In the genomic region with DNA sequence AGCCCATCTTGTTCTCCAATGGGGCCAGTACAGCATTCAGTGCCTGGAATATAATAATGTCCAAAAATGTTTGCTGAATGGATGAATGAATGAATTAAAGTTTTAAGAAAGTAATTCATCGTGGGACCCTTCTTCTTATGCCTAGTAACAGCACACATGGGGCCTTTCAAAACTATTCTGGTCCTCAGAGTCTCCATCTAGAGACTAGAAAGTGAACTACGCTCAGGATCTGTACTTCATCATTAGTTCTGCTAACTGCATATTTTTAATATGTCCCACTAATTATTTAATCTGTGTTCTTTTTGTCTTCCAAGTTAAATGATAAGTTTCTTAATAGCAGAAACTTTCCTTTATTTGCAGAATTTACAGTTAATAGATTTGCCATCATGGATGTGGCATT, we compare ENCODE assay signal across 10 cellular contexts.
DNase-seq lines count a peak whose midpoint lies in the region; ATAC-seq and TF ChIP-seq lines count a peak whose summit lies in the region.
"Had no signal": no experiment of that assay in that cellular context is flagged by ENCODE, and none has a peak within 500 bp of the region (broad histone marks: within the 10 kb centered on the region; RNA-seq: fewer than 3 reads in every experiment).

No MANE protein-coding gene starts in this region.

- TF ChIP-seq CTCF in AG10803 (conservative IDR thresholded peaks at IDR 0.05; ENCODE audit: low read length) (peak; percentile 50), GM12864 (IDR thresholded peaks at IDR 0.05; ENCODE audit: low read depth, low read length, missing control alignments) (peak; percentile 41), foreskin fibroblast (IDR thresholded peaks at IDR 0.05; ENCODE audit: low read depth, low read length) (peak; percentile 37), Caco-2 (IDR thresholded peaks at IDR 0.05; ENCODE audit: insufficient read depth in 1 of 2, low read depth in 1 of 2, low read length in 1 of 2, severe bottlenecking in 1 of 2, unreplicated experiment in 1 of 2) (peak in 1 of 2 experiments; percentile 16)

- H3K4me3 ChIP-seq in AG10803 (ENCODE audit: low read length) (no peak overlapping the region), GM12864 (ENCODE audit: low read depth, low read length) (no peak overlapping the region), foreskin fibroblast (ENCODE audit: low read depth in 1 of 2, low read length in 2 of 2) (no peak overlapping the region), Caco-2 (ENCODE audit: low read depth, low read length) (no peak overlapping the region)
- H3K4me3 ChIP-seq: SK-N-MC, uterus had no signal

- no TSS peak for BruUV-seq in Caco-2 (replicated peaks; lab: Mats Ljungman, UMichigan)

- H3K4me3 Mint-ChIP-seq in Caco-2 (ENCODE audit: unreplicated experiment): no peak overlapping the region

- CTCF ChIA-PET in Caco-2 (lab: Charles Lee): no interaction called here

- H3K36me3 ChIP-seq in Caco-2 (ENCODE audit: control insufficient read depth, insufficient read depth, low read length): no peaks in the 10 kb centered on the region
- H3K36me3 ChIP-seq: uterus had no signal

- peaks cover 6% of the 10 kb centered on the region for H3K27me3 Mint-ChIP-seq in Caco-2 (ENCODE audit: insufficient read depth, unreplicated experiment)

- no peak overlapping the region for H3K27ac Mint-ChIP-seq in Caco-2 (ENCODE audit: unreplicated experiment)

- DNase-seq in AG10803 (ENCODE audit: low read depth) (no peak), GM12864 (ENCODE audit: low read depth) (no peak), RKO (ENCODE audit: low spot score) (peak; percentile 21), foreskin fibroblast (no peak), AG08396 (ENCODE audit: low spot score) (no peak), Caco-2 (no peak)
- no peak for DNase-seq in activated CD8-positive, alpha-beta memory T cell treated with anti-CD3 and anti-CD28 coated beads, Interleukin-2, amount 50 U/mL, for 4 hours
- DNase-seq: uterus had no signal

- no peaks in the 10 kb centered on the region for H3K36me3 Mint-ChIP-seq in Caco-2 (ENCODE audit: insufficient read depth, unreplicated experiment)

- H3K9me3 Mint-ChIP-seq in Caco-2 (ENCODE audit: unreplicated experiment): peaks cover 9% of the 10 kb centered on the region

- H3K27me3 ChIP-seq in Caco-2 (replicated peaks; ENCODE audit: control insufficient read depth, insufficient read depth, low read length): no peaks in the 10 kb centered on the region
- H3K27me3 ChIP-seq: uterus had no signal

- POLR2A ChIA-PET in Caco-2 (lab: Charles Lee): no interaction called here

- intact Hi-C loops in Caco-2 (cut with micrococcal nuclease; ENCODE audit: unreplicated experiment): loop anchor here (5.0 kb wide), 1 partner anchor 656 kb away; no protein-coding TSS in a partner anchor

- no peaks in the 10 kb centered on the region for H3K4me1 ChIP-seq in Caco-2
- H3K4me1 ChIP-seq: uterus had no signal

- no peak for ATAC-seq in GM21423 (IDR thresholded peaks at IDR 0.05; ENCODE audit: unreplicated experiment)

- H3K4me1 Mint-ChIP-seq in Caco-2 (ENCODE audit: low read depth, unreplicated experiment): no peaks in the 10 kb centered on the region

- H3K9me3 ChIP-seq in Caco-2: no peaks in the 10 kb centered on the region
- H3K9me3 ChIP-seq: uterus had no signal
